9 cellular contexts compared by ENCODE assay signal in the genomic region with DNA sequence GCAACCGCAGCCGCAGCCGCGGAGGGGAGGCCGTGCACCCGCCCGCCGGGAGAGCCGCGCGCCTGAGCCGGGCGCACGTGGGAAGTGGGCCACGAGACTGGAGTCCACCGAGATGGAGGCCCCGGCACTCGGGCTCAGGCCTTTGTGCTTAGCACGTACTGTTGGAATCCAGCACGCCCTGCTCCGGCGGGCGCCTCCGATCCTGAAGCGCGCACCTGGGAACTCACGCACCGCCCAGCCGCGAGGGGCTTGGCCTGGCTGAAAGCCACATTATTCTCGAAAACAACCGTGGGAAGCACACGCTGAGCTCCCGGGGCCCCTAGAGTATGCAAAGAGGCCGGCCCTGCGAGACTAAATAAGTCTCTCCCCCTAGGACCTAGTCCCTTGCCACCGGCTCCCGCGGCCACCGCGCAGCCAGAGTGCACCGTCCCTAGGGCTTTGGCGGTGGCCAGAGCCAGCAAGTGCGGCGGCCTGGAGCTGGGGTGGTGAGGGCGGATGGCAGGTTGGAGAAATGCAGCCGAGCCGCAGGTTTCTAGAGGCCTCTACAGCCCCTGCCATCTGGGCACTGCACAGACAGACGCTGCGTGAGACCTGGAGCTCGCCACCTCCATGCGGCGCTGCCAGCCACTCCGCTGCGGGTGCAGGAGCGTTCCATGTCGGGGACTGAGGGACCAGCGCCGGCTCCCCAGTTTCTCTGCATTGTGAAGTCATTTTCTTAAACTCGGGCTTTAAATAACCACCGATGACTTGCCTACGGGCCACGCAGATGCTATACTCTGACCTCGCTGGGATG. TPM values are rescaled to one million over a fixed set of nuclear protein-coding genes. Genes with fewer than 3 reads are reported as not detected.
DNase-seq lines count a peak whose midpoint lies in the region; ATAC-seq and TF ChIP-seq lines count a peak whose summit lies in the region.
"Had no signal": no experiment of that assay in that cellular context is flagged by ENCODE, and none has a peak within 500 bp of the region (broad histone marks: within the 10 kb centered on the region; RNA-seq: fewer than 3 reads in every experiment).

No MANE protein-coding gene starts in this region.

- POLR2A ChIA-PET in AG04450 (lab: Yijun Ruan, JAX) (no interaction called here), Panc1 (lab: Charles Lee) (no interaction called here)

- H3K4me1 Mint-ChIP-seq in brain, result peaks cover 13% of the 10 kb centered on the region

- no peaks in the 10 kb centered on the region for H3K36me3 ChIP-seq in Panc1 (ENCODE audit: control insufficient read depth, insufficient read depth, low read length)
- H3K36me3 ChIP-seq in smooth muscle cell (ENCODE audit: low read depth), result no peaks in the 10 kb centered on the region
- H3K36me3 ChIP-seq in MG63, result no peaks in the 10 kb centered on the region

- H3K9me3 ChIP-seq in AG04450 (ENCODE audit: control insufficient read depth, insufficient read depth, low read length) (peaks cover 6% of the 10 kb centered on the region), Panc1 (ENCODE audit: control insufficient read depth, insufficient read depth, low read depth, low read length) (no peaks in the 10 kb centered on the region), smooth muscle cell (replicated peaks; ENCODE audit: low read depth) (no peaks in the 10 kb centered on the region), MG63 (no peaks in the 10 kb centered on the region)

- H3K4me3 ChIP-seq in AG04450 (ENCODE audit: low read depth, low read length) (peak overlapping the region; percentile 34), Panc1 (ENCODE audit: low read depth in 2 of 2, low read length in 2 of 2) (peak overlapping the region; percentile 6 to 38), smooth muscle cell (peak overlapping the region; percentile 51), MG63 (no peak overlapping the region)

- H3K4me2 ChIP-seq in smooth muscle cell, result peak overlapping the region; percentile 85

- H3K4me3 Mint-ChIP-seq in brain, result peak overlapping the region; percentile 72 to 81 (median 78)

- H2AFZ ChIP-seq in smooth muscle cell (ENCODE audit: low read depth), result peak overlapping the region; percentile 81

- no peaks in the 10 kb centered on the region for H3K4me1 ChIP-seq in Panc1 (ENCODE audit: control insufficient read depth, insufficient read depth, low read length)
- peaks cover 13% of the 10 kb centered on the region for H3K4me1 ChIP-seq in smooth muscle cell (ENCODE audit: low read depth)

- intact Hi-C loops in Panc1 (cut with micrococcal nuclease; ENCODE audit: unreplicated experiment), result loop anchor here (1.0 kb wide), 1 partner anchor 489 kb away; no protein-coding TSS in a partner anchor

- CTCF ChIA-PET in AG04450 (lab: Charles Lee) (interaction anchor here (0.6 to 3.4 kb wide), 19 partner anchors 10 to 1604 kb away, joined by 3 to 37 read pairs (median 5); no protein-coding TSS in a partner anchor), Panc1 (lab: Charles Lee) (interaction anchor here (1.8 kb wide), 1 partner anchor 489 kb away, joined by 7 read pairs; no protein-coding TSS in a partner anchor)

- no peaks in the 10 kb centered on the region for H4K20me1 ChIP-seq in smooth muscle cell (ENCODE audit: low read depth)

- DNase-seq in AG04450 (ENCODE audit: low read depth, low spot score), result no peak
- no peak for DNase-seq in Panc1 (ENCODE audit: low read depth, low spot score)
- DNase-seq in iPS-NIHi7 (ENCODE audit: extremely low spot score), result peak; percentile 51
- DNase-seq in smooth muscle cell (lab: John Stamatoyannopoulos, UW; ENCODE audit: unreplicated experiment), result no peak
- DNase-seq in MG63, result no peak

- H3K36me3 Mint-ChIP-seq in brain, result no peaks in the 10 kb centered on the region

- H3K9ac ChIP-seq in smooth muscle cell (ENCODE audit: low read depth), result no peak overlapping the region

- TF ChIP-seq CTCF in AG04450 (IDR thresholded peaks at IDR 0.05; ENCODE audit: low read depth, low read length), result no peak
- no peak for TF ChIP-seq CTCF in Panc1 (IDR thresholded peaks at IDR 0.05)
- no peak for TF ChIP-seq CTCF in brain (conservative IDR thresholded peaks at IDR 0.05)
- TF ChIP-seq CTCF in smooth muscle cell (IDR thresholded peaks at IDR 0.05; ENCODE audit: borderline replicate concordance, insufficient read depth, poor library complexity, severe bottlenecking), result no peak

- peaks cover 0 to 15% (median 7%) of the 10 kb centered on the region in 5 experiments for H3K9me3 Mint-ChIP-seq in brain

- H3K27ac ChIP-seq in AG04450 (ENCODE audit: low read depth, low read length), result no peak overlapping the region
- H3K27ac ChIP-seq in Panc1 (ENCODE audit: low read length), result no peak overlapping the region
- H3K27ac ChIP-seq in smooth muscle cell (ENCODE audit: low read depth), result no peak overlapping the region

- peak; percentile 30 for ATAC-seq in GM18873 (IDR thresholded peaks at IDR 0.05; ENCODE audit: low FRiP score, unreplicated experiment)
- peak; percentile 52 for ATAC-seq in HG03097 (IDR thresholded peaks at IDR 0.05; ENCODE audit: low FRiP score, unreplicated experiment)
- ATAC-seq in Panc1, result peak; percentile 80

- peak overlapping the region in 4 of 5 experiments; percentile 14 to 71 (median 48) for H3K27ac Mint-ChIP-seq in brain

- in situ Hi-C loops in Panc1 (cut with HindIII; ENCODE audit: low pct_unique_long_range_greater_than_20kb, low sequenced_read_pairs), result no loop called here

- WGBS in smooth muscle cell (ENCODE audit: low lambda C conversion rate), result 3% methylated on average over 64 of the region's 64 CpGs

- peaks cover 59% of the 10 kb centered on the region for H3K27me3 Mint-ChIP-seq in brain

- no peaks in the 10 kb centered on the region for H3F3A ChIP-seq in smooth muscle cell (ENCODE audit: low read depth)

- H3K27me3 ChIP-seq in AG04450 (ENCODE audit: control insufficient read depth, insufficient read depth, low read length), result peaks cover 6% of the 10 kb centered on the region
- H3K27me3 ChIP-seq in Panc1 (ENCODE audit: control insufficient read depth, insufficient read depth, low read length), result peaks cover 9% of the 10 kb centered on the region
- peaks cover 53% of the 10 kb centered on the region for H3K27me3 ChIP-seq in smooth muscle cell (ENCODE audit: low read depth)
- H3K27me3 ChIP-seq in MG63, result peaks cover 3% of the 10 kb centered on the region; the same call in 1 of the 2 replicates

- no peaks in the 10 kb centered on the region for H3K79me2 ChIP-seq in smooth muscle cell (ENCODE audit: low read depth)

- no TSS peak for BruUV-seq in Panc1 (replicated peaks; lab: Mats Ljungman, UMichigan)

RNA-seq across cellular contexts. Expression of gene LY86, which starts 42.0 kb away (rescaled TPM):
- not detected in 2 replicates for polyA plus RNA-seq in AG04450 (2011; rRNA removed)
- polyA minus RNA-seq in AG04450 (2011; rRNA and poly(A)+ RNA removed), result not detected in 2 replicates
- not detected for total RNA-seq in Panc1 (2021; ENCODE audit: unreplicated experiment)
- polyA plus RNA-seq in Panc1 (2012; ENCODE audit: insufficient read length), result not detected
- polyA plus RNA-seq in brain (ENCODE audit: insufficient read depth, low read depth, low replicate concordance), result 3.6 TPM
- total RNA-seq in smooth muscle cell, result not detected in 2 replicates
- polyA plus RNA-seq in smooth muscle cell, result not detected in 2 replicates
- total RNA-seq in MG63 (2014; rRNA removed; shearing (Covaris generic); ENCODE audit: low replicate concordance), result not detected in 2 replicates
- total RNA-seq: renal cortical epithelial cell had no signal

Comparison
In these comparisons a context has a peak if more than half of its experiments do, and no peak if none do; other contexts are left out.
1. ATAC-seq: peak in every context shown above with its lines; median percentile 80 in Panc1; 52 in HG03097; 30 in GM18873.